In the genomic region with DNA sequence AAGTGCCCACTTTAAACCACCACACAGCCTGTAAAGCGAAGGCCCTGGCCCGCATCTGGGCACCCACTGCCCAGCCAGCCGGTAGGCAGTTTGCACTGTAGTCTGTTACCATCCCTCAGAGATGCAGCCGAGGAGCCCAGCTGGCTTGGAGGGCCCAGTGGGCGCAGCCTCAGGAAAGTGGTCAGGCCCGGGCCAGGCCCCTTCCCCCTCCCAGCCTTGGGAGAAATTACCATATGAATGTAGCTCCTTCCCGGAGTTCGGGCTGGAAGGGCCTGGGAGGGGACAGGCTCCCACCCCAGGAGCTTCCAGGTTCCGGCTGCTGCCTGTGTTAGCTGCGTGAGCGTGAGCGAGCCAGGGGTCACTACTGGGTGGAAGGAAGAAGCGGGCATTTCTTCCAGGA, we compare ENCODE assay signal across 8 cellular contexts.
DNase-seq lines count a peak whose midpoint lies in the region; ATAC-seq lines count a peak whose summit lies in the region.

No MANE protein-coding gene starts in this region.

- peaks cover 1% of the 10 kb centered on the region for H3K27me3 Mint-ChIP-seq in IgD-negative memory B cell
- H3K27me3 Mint-ChIP-seq in immature natural killer cell (ENCODE audit: low read depth in 3 of 3): peaks cover 2 to 15% (median 8%) of the 10 kb centered on the region in 3 donors

- no peak for DNase-seq in adipocyte (ENCODE audit: low read depth)
- no peak for DNase-seq in immature natural killer cell
- DNase-seq in stimulated activated CD8-positive, alpha-beta memory T cell treated with anti-CD3 and anti-CD28 coated beads, Interleukin-4, amount 100 ng/mL, for 48 hours: peak; percentile 31
- DNase-seq in LoVo (ENCODE audit: low spot score): no peak
- DNase-seq in NCI-H1048 (lab: John Stamatoyannopoulos, UW): no peak
- DNase-seq in OCI-M2 (lab: John Stamatoyannopoulos, UW; ENCODE audit: unreplicated experiment): no peak

- H3K4me3 Mint-ChIP-seq in IgD-negative memory B cell (peak overlapping the region in 3 of 4 donors; percentile 86 to 92 (median 91)), immature natural killer cell (peak overlapping the region; percentile 78 to 89 (median 82))

- peaks cover 41 to 58% (median 53%) of the 10 kb centered on the region in 3 donors for H3K4me1 Mint-ChIP-seq in IgD-negative memory B cell
- peaks cover 89 to 92% of the 10 kb centered on the region in 2 donors for H3K4me1 Mint-ChIP-seq in immature natural killer cell

- no peak overlapping the region for H3K4me3 ChIP-seq in adipocyte (ENCODE audit: low read length)

- ATAC-seq in GM21528 (IDR thresholded peaks at IDR 0.05; ENCODE audit: low FRiP score, unreplicated experiment): no peak

- H3K27ac Mint-ChIP-seq in IgD-negative memory B cell: peak overlapping the region; percentile 94 to 98 (median 96)
- peak overlapping the region; percentile 93 to 98 (median 96) for H3K27ac Mint-ChIP-seq in immature natural killer cell

- H3K4me1 ChIP-seq in adipocyte (ENCODE audit: control insufficient read depth, insufficient read depth, low read length): peaks cover 21% of the 10 kb centered on the region

- H3K36me3 ChIP-seq in adipocyte (ENCODE audit: control insufficient read depth, insufficient read depth, low read length, severe bottlenecking): peaks cover 10% of the 10 kb centered on the region

- no peaks in the 10 kb centered on the region for H3K9me3 ChIP-seq in adipocyte (ENCODE audit: control insufficient read depth, low read length)

- H3K9ac ChIP-seq in adipocyte (ENCODE audit: low read length): peak overlapping the region; percentile 4

- H3K9me3 Mint-ChIP-seq in IgD-negative memory B cell: no peaks in the 10 kb centered on the region
- H3K9me3 Mint-ChIP-seq in immature natural killer cell: no peaks in the 10 kb centered on the region

- peaks cover 14% of the 10 kb centered on the region for H3K36me3 Mint-ChIP-seq in IgD-negative memory B cell
- peaks cover 14 to 26% (median 22%) of the 10 kb centered on the region in 3 donors for H3K36me3 Mint-ChIP-seq in immature natural killer cell

- no peaks in the 10 kb centered on the region for H3K27me3 ChIP-seq in adipocyte (replicated peaks; ENCODE audit: control insufficient read depth, insufficient read depth, low read length)
